ENCODE assay signal across 7 cellular contexts in genomic region chr12:47812797-47813490, GRCh38. TPM values are rescaled to one million over a fixed set of nuclear protein-coding genes. Genes with fewer than 3 reads are reported as not detected.
A peak's percentile ranks its signal among the peaks of the same experiment; 100 is the strongest.
DNase-seq lines count a peak whose midpoint lies in the region; ATAC-seq, FAIRE-seq and TF ChIP-seq lines count a peak whose summit lies in the region.

No MANE protein-coding gene starts in this region.

- peak overlapping the region; percentile 43 for H3K4me3 ChIP-seq in fibroblast of villous mesenchyme (ENCODE audit: low read depth, low read length)

- ATAC-seq in GM18907 (IDR thresholded peaks at IDR 0.05; ENCODE audit: unreplicated experiment), result peak; percentile 69
- ATAC-seq in HG03095 (IDR thresholded peaks at IDR 0.05; ENCODE audit: unreplicated experiment), result peak; percentile 67

- DNase-seq in RCC 7860 (ENCODE audit: low spot score) (peak; percentile 73), fibroblast of villous mesenchyme (ENCODE audit: low read depth) (peak; percentile 87), nucleus accumbens (lab: John Stamatoyannopoulos, UW) (peak in 45 of 56 donors; percentile 11 to 78 (median 50))
- peak; percentile 97 for DNase-seq in activated effector memory CD4-positive, alpha-beta T cell treated with anti-CD3 and anti-CD28 coated beads, Interleukin-2, amount 50 U/mL, for 16 hours

- FAIRE-seq in RCC 7860 (lab: Jason Lieb, UNC), result no peak

- no peak for TF ChIP-seq CTCF in fibroblast of villous mesenchyme (IDR thresholded peaks at IDR 0.05; ENCODE audit: insufficient read depth, low read depth, low read length)

- peak overlapping the region; percentile 93 for H3K27ac ChIP-seq in temporal lobe (ENCODE audit: low read depth, low read length)

RNA-seq across cellular contexts. Expression of gene HDAC7, which starts 6.8 kb away (rescaled TPM):
- total RNA-seq in fibroblast of villous mesenchyme, result 39.9 and 47.9 TPM in 2 replicates
- total RNA-seq in temporal lobe, result 10.8 TPM

RNA-seq across cellular contexts. Expression of gene SLC48A1, which starts 39.9 kb away (rescaled TPM):
- 10.6 and 19.4 TPM in 2 replicates for total RNA-seq in fibroblast of villous mesenchyme
- total RNA-seq in temporal lobe, result 7.4 TPM

RNA-seq across cellular contexts. Expression of gene RAPGEF3, which starts 54.3 kb away (rescaled TPM):
- total RNA-seq in fibroblast of villous mesenchyme (3.2 and 9.1 TPM in 2 replicates), temporal lobe (6.9 TPM)

Comparison
In these comparisons a context has a peak if more than half of its experiments do, and no peak if none do; other contexts are left out.
1. Peak in every context shown above with its lines: DNase-seq, ATAC-seq, H3K4me3 ChIP-seq and H3K27ac ChIP-seq.